In genomic region chr9:17878810-17879370, GRCh38 we compare ENCODE assay signal across 21 cellular contexts.
A peak's percentile ranks its signal among the peaks of the same experiment; 100 is the strongest.
DNase-seq lines count a peak whose midpoint lies in the region; ATAC-seq and TF ChIP-seq lines count a peak whose summit lies in the region.
"Had no signal": no experiment of that assay in that cellular context is flagged by ENCODE, and none has a peak within 500 bp of the region (broad histone marks: within the 10 kb centered on the region; RNA-seq: fewer than 3 reads in every experiment).

No MANE protein-coding gene starts in this region.

- H3K4me3 ChIP-seq in osteoblast (ENCODE audit: insufficient read depth, low read length), result no peak overlapping the region
- H3K4me3 ChIP-seq: GM23248 had no signal

- peaks cover 10% of the 10 kb centered on the region for H3K9me3 Mint-ChIP-seq in stimulated activated effector memory CD8-positive, alpha-beta T cell treated with anti-CD3 and anti-CD28 coated beads, Interleukin-12 subunit alpha, Interleukin-12 subunit beta, amount 100 ng/mL, for 72 hours

- no peaks in the 10 kb centered on the region for H3K4me1 ChIP-seq in osteoblast (ENCODE audit: insufficient read depth, low read length)

- no peaks in the 10 kb centered on the region for H3K27me3 ChIP-seq in osteoblast (ENCODE audit: insufficient read depth, low read length)

- H3K9me3 ChIP-seq in osteoblast (ENCODE audit: low read depth, low read length), result no peaks in the 10 kb centered on the region
- H3K9me3 ChIP-seq: SK-N-SH had no signal

- no peaks in the 10 kb centered on the region for H3K79me2 ChIP-seq in osteoblast (ENCODE audit: insufficient read depth, low read length)

- ATAC-seq in GM18868 (IDR thresholded peaks at IDR 0.05; ENCODE audit: unreplicated experiment) (peak; percentile 50), GM21717 (IDR thresholded peaks at IDR 0.05; ENCODE audit: unreplicated experiment) (peak; percentile 58), HG03469 (IDR thresholded peaks at IDR 0.05; ENCODE audit: unreplicated experiment) (peak; percentile 44), HG03039 (IDR thresholded peaks at IDR 0.05; ENCODE audit: unreplicated experiment) (no peak)
- no peak for ATAC-seq in stimulated activated effector memory CD8-positive, alpha-beta T cell treated with anti-CD3 and anti-CD28 coated beads, Interleukin-12 subunit alpha, Interleukin-12 subunit beta, amount 100 ng/mL, for 72 hours
- ATAC-seq: HCT116, T-cell had no signal

- no peak for DNase-seq in stimulated activated effector memory CD8-positive, alpha-beta T cell treated with anti-CD3 and anti-CD28 coated beads, Interleukin-12 subunit alpha, Interleukin-12 subunit beta, amount 100 ng/mL, for 72 hours (ENCODE audit: low spot score in 2 of 2)
- DNase-seq in osteoblast (ENCODE audit: insufficient read length, low spot score, missing footprints) (no peak), NCI-H2029 (lab: John Stamatoyannopoulos, UW) (no peak)
- DNase-seq: CD4-positive, CD25-positive, alpha-beta regulatory T cell; GM23248; IMR-90; Karpas-422; MM.1S; NCI-H1417 treated with DMSO at 0.1 percent for 48 hours; NCI-H1930; NCI-H510A; NCI-H82; SHP77; SK-N-SH; T-cell; T-helper 9 cell had no signal

- no peak overlapping the region for H3K27ac ChIP-seq in osteoblast (ENCODE audit: low read depth, low read length)
- H3K27ac ChIP-seq: GM23248 had no signal

- no peaks in the 10 kb centered on the region for H4K20me1 ChIP-seq in osteoblast (ENCODE audit: insufficient read depth, low read length)

- H3K36me3 ChIP-seq in osteoblast (ENCODE audit: insufficient read depth, low read length), result no peaks in the 10 kb centered on the region

- H3K4me1 Mint-ChIP-seq in stimulated activated effector memory CD8-positive, alpha-beta T cell treated with anti-CD3 and anti-CD28 coated beads, Interleukin-12 subunit alpha, Interleukin-12 subunit beta, amount 100 ng/mL, for 72 hours, result no peaks in the 10 kb centered on the region
- H3K4me1 Mint-ChIP-seq: CD4-positive, CD25-positive, alpha-beta regulatory T cell; T-cell had no signal

- H3K27ac Mint-ChIP-seq in stimulated activated effector memory CD8-positive, alpha-beta T cell treated with anti-CD3 and anti-CD28 coated beads, Interleukin-12 subunit alpha, Interleukin-12 subunit beta, amount 100 ng/mL, for 72 hours, result no peak overlapping the region
- H3K27ac Mint-ChIP-seq: CD4-positive, CD25-positive, alpha-beta regulatory T cell; T-cell had no signal

- no peak overlapping the region for H3K4me3 Mint-ChIP-seq in stimulated activated effector memory CD8-positive, alpha-beta T cell treated with anti-CD3 and anti-CD28 coated beads, Interleukin-12 subunit alpha, Interleukin-12 subunit beta, amount 100 ng/mL, for 72 hours
- H3K4me3 Mint-ChIP-seq: CD4-positive, CD25-positive, alpha-beta regulatory T cell; T-cell had no signal

- H2AFZ ChIP-seq in osteoblast (ENCODE audit: low read length), result no peak overlapping the region
- H2AFZ ChIP-seq: GM23248 had no signal

- H3K36me3 Mint-ChIP-seq in stimulated activated effector memory CD8-positive, alpha-beta T cell treated with anti-CD3 and anti-CD28 coated beads, Interleukin-12 subunit alpha, Interleukin-12 subunit beta, amount 100 ng/mL, for 72 hours, result no peaks in the 10 kb centered on the region
- H3K36me3 Mint-ChIP-seq: CD4-positive, CD25-positive, alpha-beta regulatory T cell; T-cell had no signal

- TF ChIP-seq CTCF in osteoblast (IDR thresholded peaks at IDR 0.05; ENCODE audit: extremely low read depth, low read depth, low read length), result no peak

- no peak overlapping the region for H3K4me2 ChIP-seq in osteoblast (ENCODE audit: insufficient read depth, low read length)
- H3K4me2 ChIP-seq: SK-N-SH had no signal

Comparison
In these comparisons a context has a peak if more than half of its experiments do, and no peak if none do; other contexts are left out.
1. ATAC-seq: peak in GM18868 (single experiment), GM21717 (single experiment) and HG03469 (single experiment); none in stimulated activated effector memory CD8-positive, alpha-beta T cell treated with anti-CD3 and anti-CD28 coated beads, Interleukin-12 subunit alpha, Interleukin-12 subunit beta, amount 100 ng/mL, for 72 hours (single experiment) and HG03039 (single experiment).